ENCODE assay signal across 8 cellular contexts in the genomic region with DNA sequence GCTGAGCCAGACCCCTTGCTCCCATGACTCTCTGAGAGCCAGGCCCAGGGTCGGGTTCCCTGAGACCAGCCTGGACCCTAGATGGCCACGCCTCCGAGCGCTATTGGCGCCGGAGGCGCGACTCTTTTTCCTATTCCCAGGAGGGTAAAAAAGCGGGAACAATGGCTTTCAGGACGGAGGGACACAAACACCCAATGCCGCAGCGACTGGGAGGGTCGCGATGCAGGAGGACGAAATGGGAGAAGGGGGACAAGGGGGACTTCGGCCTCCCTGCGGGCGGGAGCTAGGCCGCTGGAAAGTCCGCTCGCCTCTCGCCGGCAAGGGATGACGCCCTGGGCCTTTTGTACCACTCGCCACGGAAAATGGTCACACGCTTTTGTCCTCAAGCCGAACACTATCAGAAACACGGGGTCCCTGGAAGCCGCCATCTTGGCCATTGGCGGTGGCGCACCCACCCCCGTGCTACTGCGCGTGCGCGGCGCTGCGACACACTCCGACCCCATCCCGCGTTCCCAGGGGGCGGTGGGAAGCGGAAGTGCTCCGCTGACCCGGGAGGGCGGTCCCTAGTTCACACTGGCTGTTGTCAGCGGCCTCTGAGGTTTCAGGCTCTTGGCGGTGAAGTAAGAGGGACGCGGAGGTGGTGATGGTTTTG.
DNase-seq lines count a peak whose midpoint lies in the region; ATAC-seq, FAIRE-seq and TF ChIP-seq lines count a peak whose summit lies in the region.

No MANE protein-coding gene starts in this region.

- peak; percentile 52 for FAIRE-seq in RCC 7860 (lab: Jason Lieb, UNC)

- TF ChIP-seq CTCF in natural killer cell (IDR thresholded peaks at IDR 0.05), result no peak

- H3K4me1 Mint-ChIP-seq in activated T-helper 17 cell treated with anti-CD3 and anti-CD28 coated beads, Interleukin-2, amount 50 U/mL, for 72 hours, result no peaks in the 10 kb centered on the region
- H3K4me1 Mint-ChIP-seq in natural killer cell, result peaks cover 0 to 5% of the 10 kb centered on the region in 2 donors

- H3K36me3 Mint-ChIP-seq in activated T-helper 17 cell treated with anti-CD3 and anti-CD28 coated beads, Interleukin-2, amount 50 U/mL, for 72 hours (ENCODE audit: low read depth), result peaks cover 37% of the 10 kb centered on the region
- no peaks in the 10 kb centered on the region for H3K36me3 Mint-ChIP-seq in natural killer cell

- H3K27me3 Mint-ChIP-seq in activated T-helper 17 cell treated with anti-CD3 and anti-CD28 coated beads, Interleukin-2, amount 50 U/mL, for 72 hours, result no peaks in the 10 kb centered on the region
- no peaks in the 10 kb centered on the region for H3K27me3 Mint-ChIP-seq in natural killer cell (ENCODE audit: low read depth in 2 of 2)

- peak; percentile 30 for DNase-seq in DMS79 treated with DMSO at 0.1 percent for 48 hours (lab: John Stamatoyannopoulos, UW)
- peak; percentile 79 for DNase-seq in Jurkat, Clone E6-1 (ENCODE audit: low read depth, low spot score)
- peak; percentile 62 for DNase-seq in RCC 7860 (ENCODE audit: low spot score)
- DNase-seq in fibroblast of peridontal ligament (ENCODE audit: extremely low read depth), result peak; percentile 60
- DNase-seq in natural killer cell, result peak; percentile 80
- DNase-seq in stimulated activated naive CD4-positive, alpha-beta T cell (lab: John Stamatoyannopoulos, UW), result peak; percentile 66 to 79 (median 78)

- H3K4me3 ChIP-seq in Jurkat, Clone E6-1 (ENCODE audit: low read length), result peak overlapping the region; percentile 77

- intact Hi-C loops in natural killer cell (cut with micrococcal nuclease), result loop anchor here (1.0 kb wide), 3 partner anchors 16 to 125 kb away; partner anchors contain the start of gene ZNF674

- H3K27ac Mint-ChIP-seq in activated T-helper 17 cell treated with anti-CD3 and anti-CD28 coated beads, Interleukin-2, amount 50 U/mL, for 72 hours, result peak overlapping the region; percentile 88
- H3K27ac Mint-ChIP-seq in natural killer cell, result peak overlapping the region; percentile 87 to 91

- peak; percentile 91 for ATAC-seq in GM21717 (IDR thresholded peaks at IDR 0.05; ENCODE audit: unreplicated experiment)
- ATAC-seq in activated T-helper 17 cell treated with anti-CD3 and anti-CD28 coated beads, Interleukin-2, amount 50 U/mL, for 72 hours (replicated peaks), result peak; percentile 92
- peak; percentile 84 to 93 (median 92) for ATAC-seq in natural killer cell

- no peaks in the 10 kb centered on the region for H3K9me3 Mint-ChIP-seq in activated T-helper 17 cell treated with anti-CD3 and anti-CD28 coated beads, Interleukin-2, amount 50 U/mL, for 72 hours
- no peaks in the 10 kb centered on the region for H3K9me3 Mint-ChIP-seq in natural killer cell

- H3K4me3 Mint-ChIP-seq in activated T-helper 17 cell treated with anti-CD3 and anti-CD28 coated beads, Interleukin-2, amount 50 U/mL, for 72 hours, result peak overlapping the region; percentile 82
- peak overlapping the region; percentile 80 for H3K4me3 Mint-ChIP-seq in natural killer cell

Comparison
In these comparisons a context has a peak if more than half of its experiments do, and no peak if none do; other contexts are left out.
1. Peak in every context shown above with its lines: DNase-seq, ATAC-seq and H3K4me3 ChIP-seq.
2. DNase-seq: peak in every context shown above with its lines; median percentile 80 in natural killer cell; 79 in Jurkat, Clone E6-1; 78 in stimulated activated naive CD4-positive, alpha-beta T cell; 62 in RCC 7860; 60 in fibroblast of peridontal ligament; 30 in DMS79 treated with DMSO at 0.1 percent for 48 hours.